In the genomic region with DNA sequence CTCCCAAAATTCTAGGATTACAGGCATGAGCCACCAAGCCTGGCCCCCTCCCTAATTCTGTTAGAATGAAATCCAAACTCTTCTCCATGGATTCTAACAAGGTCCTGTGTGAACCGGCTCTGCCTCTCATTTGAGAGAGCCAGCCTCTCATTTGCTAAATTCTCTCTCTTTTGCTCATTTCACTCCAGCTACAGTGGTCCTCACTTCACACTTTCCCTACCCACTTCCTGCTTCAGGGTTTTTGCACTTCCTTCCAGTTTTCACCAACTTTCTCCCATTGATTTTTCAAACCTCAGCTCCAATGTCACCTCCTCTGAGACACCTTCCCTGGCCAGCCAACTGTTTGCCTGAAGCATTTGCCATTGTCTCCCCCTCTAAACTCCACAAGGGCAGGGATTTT, we compare ENCODE assay signal across 20 cellular contexts. TPM values are rescaled to one million over a fixed set of nuclear protein-coding genes. Genes with fewer than 3 reads are reported as not detected.
DNase-seq lines count a peak whose midpoint lies in the region; ATAC-seq and TF ChIP-seq lines count a peak whose summit lies in the region.
"Had no signal": no experiment of that assay in that cellular context is flagged by ENCODE, and none has a peak within 500 bp of the region (broad histone marks: within the 10 kb centered on the region; RNA-seq: fewer than 3 reads in every experiment).

No MANE protein-coding gene starts in this region.

- peak overlapping the region; percentile 29 for H2AFZ ChIP-seq in DND-41 (ENCODE audit: low read depth, low read length)
- 0 out of 2 replicates have a peak overlapping the region, but pooled peaks have one; percentile 40 for H2AFZ ChIP-seq in OCI-LY3 (ENCODE audit: low read depth, low read length)

- no peaks in the 10 kb centered on the region for H3K36me3 Mint-ChIP-seq in activated CD8-positive, alpha-beta T cell treated with anti-CD3 and anti-CD28 coated beads, Interleukin-2, amount 10 ng/mL, durations not matched to agents 7 days and 5 days (ENCODE audit: low read depth)
- no peaks in the 10 kb centered on the region for H3K36me3 Mint-ChIP-seq in activated CD8-positive, alpha-beta T cell treated with anti-CD3 and anti-CD28 coated beads for 36 hours (ENCODE audit: low read depth)
- H3K36me3 Mint-ChIP-seq in stimulated activated effector memory CD8-positive, alpha-beta T cell treated with anti-CD3 and anti-CD28 coated beads, Interleukin-12 subunit alpha, Interleukin-12 subunit beta, amount 100 ng/mL, for 72 hours: no peaks in the 10 kb centered on the region

- 0 out of 2 replicates have a peak overlapping the region, but pooled peaks have one; percentile 9 for H3K4me2 ChIP-seq in DND-41 (ENCODE audit: insufficient read depth, low read length)
- H3K4me2 ChIP-seq in OCI-LY3 (ENCODE audit: low read length): peak overlapping the region; percentile 17; the same call in 1 of the 2 replicates

- no peaks in the 10 kb centered on the region for H4K20me1 ChIP-seq in DND-41 (ENCODE audit: insufficient read depth, low read length)
- H4K20me1 ChIP-seq in OCI-LY3 (ENCODE audit: insufficient read depth, low read length): no peaks in the 10 kb centered on the region

- H3K4me3 Mint-ChIP-seq in activated CD8-positive, alpha-beta T cell treated with anti-CD3 and anti-CD28 coated beads, Interleukin-2, amount 10 ng/mL, durations not matched to agents 7 days and 5 days: peak overlapping the region; percentile 58
- H3K4me3 Mint-ChIP-seq in activated CD8-positive, alpha-beta T cell treated with anti-CD3 and anti-CD28 coated beads for 36 hours: no peak overlapping the region
- no peak overlapping the region for H3K4me3 Mint-ChIP-seq in stimulated activated effector memory CD8-positive, alpha-beta T cell treated with anti-CD3 and anti-CD28 coated beads, Interleukin-12 subunit alpha, Interleukin-12 subunit beta, amount 100 ng/mL, for 72 hours

- H3K27me3 Mint-ChIP-seq in activated CD8-positive, alpha-beta T cell treated with anti-CD3 and anti-CD28 coated beads, Interleukin-2, amount 10 ng/mL, durations not matched to agents 7 days and 5 days (ENCODE audit: low read depth): peaks cover 45% of the 10 kb centered on the region
- peaks cover 6% of the 10 kb centered on the region for H3K27me3 Mint-ChIP-seq in activated CD8-positive, alpha-beta T cell treated with anti-CD3 and anti-CD28 coated beads for 36 hours

- H3K27ac ChIP-seq in DND-41 (ENCODE audit: low read length): peak overlapping the region; percentile 63
- no peak overlapping the region for H3K27ac ChIP-seq in OCI-LY3 (ENCODE audit: low read length)
- H3K27ac ChIP-seq: SJSA1 had no signal

- H3K4me1 ChIP-seq in DND-41 (ENCODE audit: insufficient read depth, low read length): peaks cover 11% of the 10 kb centered on the region
- H3K4me1 ChIP-seq in OCI-LY3 (ENCODE audit: low read length): peaks cover 12% of the 10 kb centered on the region
- H3K4me1 ChIP-seq: SJSA1 had no signal

- H3K4me3 ChIP-seq in DND-41 (ENCODE audit: low read depth in 1 of 2, low read length in 2 of 2) (no peak overlapping the region), OCI-LY3 (ENCODE audit: low read length) (no peak overlapping the region)
- H3K4me3 ChIP-seq: GM12878, SJSA1 had no signal

- no peak for DNase-seq in activated CD8-positive, alpha-beta T cell treated with anti-CD3 and anti-CD28 coated beads, Interleukin-2, amount 10 ng/mL, durations not matched to agents 7 days and 5 days
- no peak for DNase-seq in activated CD8-positive, alpha-beta T cell treated with anti-CD3 and anti-CD28 coated beads for 36 hours
- DNase-seq in DND-41 (peak; percentile 44), HEK293T (ENCODE audit: extremely low spot score) (no peak), cerebellar cortex (ENCODE audit: low spot score) (no peak)
- DNase-seq in stimulated activated effector memory CD8-positive, alpha-beta T cell treated with anti-CD3 and anti-CD28 coated beads, Interleukin-12 subunit alpha, Interleukin-12 subunit beta, amount 100 ng/mL, for 72 hours (ENCODE audit: low spot score in 2 of 2): no peak
- DNase-seq: C1 segment of cervical spinal cord; GDM1; GOT3; Karpas-422; MV-4-11; NCI-H1417 treated with DMSO at 0.1 percent for 48 hours; NCI-H2029; NCI-H2171; NCI-H446 treated with DMSO at 0.1 percent for 48 hours; NK-92 treated with Interleukin-12 subunit alpha and Interleukin-12 subunit beta, amount 100 ng/mL, for 24 hours; PC-3 had no signal

- H3K27me3 ChIP-seq in DND-41 (ENCODE audit: insufficient read depth, low read length, poor library complexity) (no peaks in the 10 kb centered on the region), OCI-LY3 (ENCODE audit: low read depth, low read length) (no peaks in the 10 kb centered on the region; the same call in 1 of the 2 replicates)
- H3K27me3 ChIP-seq: SJSA1 had no signal

- no peaks in the 10 kb centered on the region for H3K9me3 Mint-ChIP-seq in activated CD8-positive, alpha-beta T cell treated with anti-CD3 and anti-CD28 coated beads, Interleukin-2, amount 10 ng/mL, durations not matched to agents 7 days and 5 days (ENCODE audit: insufficient read depth)
- no peaks in the 10 kb centered on the region for H3K9me3 Mint-ChIP-seq in activated CD8-positive, alpha-beta T cell treated with anti-CD3 and anti-CD28 coated beads for 36 hours
- no peaks in the 10 kb centered on the region for H3K9me3 Mint-ChIP-seq in stimulated activated effector memory CD8-positive, alpha-beta T cell treated with anti-CD3 and anti-CD28 coated beads, Interleukin-12 subunit alpha, Interleukin-12 subunit beta, amount 100 ng/mL, for 72 hours

- H3K36me3 ChIP-seq in DND-41 (ENCODE audit: insufficient read depth, low read length) (no peaks in the 10 kb centered on the region), OCI-LY3 (replicated peaks; ENCODE audit: low read depth, low read length) (no peaks in the 10 kb centered on the region)
- H3K36me3 ChIP-seq: SJSA1 had no signal

- no peak for TF ChIP-seq CTCF in activated CD8-positive, alpha-beta T cell treated with anti-CD3 and anti-CD28 coated beads for 36 hours (IDR thresholded peaks at IDR 0.05)
- TF ChIP-seq CTCF in DND-41 (IDR thresholded peaks at IDR 0.05; ENCODE audit: borderline replicate concordance, extremely low read depth, low read length, poor library complexity, severe bottlenecking) (no peak), OCI-LY3 (IDR thresholded peaks at IDR 0.05; ENCODE audit: low read depth, low read length) (no peak)

- intact Hi-C loops in activated CD8-positive, alpha-beta T cell treated with anti-CD3 and anti-CD28 coated beads for 36 hours (cut with micrococcal nuclease): no loop called here

- H3K79me2 ChIP-seq in DND-41 (ENCODE audit: insufficient read depth, low read length) (no peaks in the 10 kb centered on the region), OCI-LY3 (ENCODE audit: low read length) (no peaks in the 10 kb centered on the region)

- H3K9me3 ChIP-seq in DND-41 (ENCODE audit: insufficient read depth, low read length, severe bottlenecking): no peaks in the 10 kb centered on the region
- H3K9me3 ChIP-seq in OCI-LY3 (ENCODE audit: insufficient read depth, low read length): no peaks in the 10 kb centered on the region
- H3K9me3 ChIP-seq: SJSA1 had no signal

- peak overlapping the region; percentile 58 for H3K27ac Mint-ChIP-seq in activated CD8-positive, alpha-beta T cell treated with anti-CD3 and anti-CD28 coated beads, Interleukin-2, amount 10 ng/mL, durations not matched to agents 7 days and 5 days
- no peak overlapping the region for H3K27ac Mint-ChIP-seq in activated CD8-positive, alpha-beta T cell treated with anti-CD3 and anti-CD28 coated beads for 36 hours
- no peak overlapping the region for H3K27ac Mint-ChIP-seq in stimulated activated effector memory CD8-positive, alpha-beta T cell treated with anti-CD3 and anti-CD28 coated beads, Interleukin-12 subunit alpha, Interleukin-12 subunit beta, amount 100 ng/mL, for 72 hours

- CTCF ChIA-PET in activated CD8-positive, alpha-beta T cell treated with anti-CD3 and anti-CD28 coated beads, Interleukin-2, amount 10 ng/mL, durations not matched to agents 7 days and 5 days (lab: Charles Lee): interaction anchor here (1.1 to 3.0 kb wide), 6 partner anchors 9 to 81 kb away, joined by 3 to 16 read pairs (median 10); no protein-coding TSS in a partner anchor
- CTCF ChIA-PET in activated CD8-positive, alpha-beta T cell treated with anti-CD3 and anti-CD28 coated beads for 36 hours (lab: Charles Lee): interaction anchor here (1.0 to 3.2 kb wide), 4 partner anchors 9 to 81 kb away, joined by 3 to 17 read pairs (median 6); a partner anchor contains a TSS
- CTCF ChIA-PET in HEK293T (lab: Yijun Ruan, JAX): interaction anchor here (1.5 kb wide), 1 partner anchor 9 kb away, joined by 4 read pairs; no protein-coding TSS in a partner anchor

- H3K9ac ChIP-seq in DND-41 (ENCODE audit: low read depth, low read length) (no peak overlapping the region), OCI-LY3 (ENCODE audit: low read length) (no peak overlapping the region)

- H3K4me1 Mint-ChIP-seq in activated CD8-positive, alpha-beta T cell treated with anti-CD3 and anti-CD28 coated beads, Interleukin-2, amount 10 ng/mL, durations not matched to agents 7 days and 5 days (ENCODE audit: low read depth): peaks cover 43% of the 10 kb centered on the region
- H3K4me1 Mint-ChIP-seq in activated CD8-positive, alpha-beta T cell treated with anti-CD3 and anti-CD28 coated beads for 36 hours (ENCODE audit: low read depth): peaks cover 17% of the 10 kb centered on the region
- H3K4me1 Mint-ChIP-seq in stimulated activated effector memory CD8-positive, alpha-beta T cell treated with anti-CD3 and anti-CD28 coated beads, Interleukin-12 subunit alpha, Interleukin-12 subunit beta, amount 100 ng/mL, for 72 hours: peaks cover 17% of the 10 kb centered on the region

- ATAC-seq in activated CD8-positive, alpha-beta T cell treated with anti-CD3 and anti-CD28 coated beads, Interleukin-2, amount 10 ng/mL, durations not matched to agents 7 days and 5 days: no peak
- ATAC-seq in activated CD8-positive, alpha-beta T cell treated with anti-CD3 and anti-CD28 coated beads for 36 hours: no peak
- peak; percentile 74 for ATAC-seq in DND-41 (ENCODE audit: insufficient read depth, low read depth)
- peak; percentile 36 for ATAC-seq in stimulated activated effector memory CD8-positive, alpha-beta T cell treated with anti-CD3 and anti-CD28 coated beads, Interleukin-12 subunit alpha, Interleukin-12 subunit beta, amount 100 ng/mL, for 72 hours
- ATAC-seq: GM12878, PC-3 had no signal

- POLR2A ChIA-PET in activated CD8-positive, alpha-beta T cell treated with anti-CD3 and anti-CD28 coated beads, Interleukin-2, amount 10 ng/mL, durations not matched to agents 7 days and 5 days (lab: Charles Lee): no interaction called here
- POLR2A ChIA-PET in activated CD8-positive, alpha-beta T cell treated with anti-CD3 and anti-CD28 coated beads for 36 hours (lab: Charles Lee): no interaction called here
- POLR2A ChIA-PET in HEK293T (lab: Yijun Ruan, JAX): no interaction called here

TF ChIP-seq in HEK293T, 16 proteins besides CTCF, POLR2A, EP300 and RAD21 (continues in another document):
- TF ChIP-seq BHLHE40 (IDR thresholded peaks at IDR 0.05; ENCODE audit: borderline replicate concordance): no peak

RNA-seq across cellular contexts. Expression of a gene that starts 5.1 kb away (rescaled TPM):
- total RNA-seq in activated CD8-positive, alpha-beta T cell treated with anti-CD3 and anti-CD28 coated beads, Interleukin-2, amount 10 ng/mL, durations not matched to agents 7 days and 5 days: not detected
- not detected for total RNA-seq in activated CD8-positive, alpha-beta T cell treated with anti-CD3 and anti-CD28 coated beads for 36 hours
- total RNA-seq: GM12878, PC-3, SJSA1 had no signal

RNA-seq across cellular contexts. Expression of a gene that starts 37.7 kb away (rescaled TPM):
- under 1 TPM; 0.42 to 0.50 TPM for total RNA-seq in activated CD8-positive, alpha-beta T cell treated with anti-CD3 and anti-CD28 coated beads, Interleukin-2, amount 10 ng/mL, durations not matched to agents 7 days and 5 days
- under 1 TPM; 0.41 to 0.54 TPM for total RNA-seq in activated CD8-positive, alpha-beta T cell treated with anti-CD3 and anti-CD28 coated beads for 36 hours

Comparison
In these comparisons a context has a peak if more than half of its experiments do, and no peak if none do; other contexts are left out.
1. ATAC-seq: peak in DND-41 (single experiment) and stimulated activated effector memory CD8-positive, alpha-beta T cell treated with anti-CD3 and anti-CD28 coated beads, Interleukin-12 subunit alpha, Interleukin-12 subunit beta, amount 100 ng/mL, for 72 hours (single experiment); none in activated CD8-positive, alpha-beta T cell treated with anti-CD3 and anti-CD28 coated beads, Interleukin-2, amount 10 ng/mL, durations not matched to agents 7 days and 5 days (single experiment) and activated CD8-positive, alpha-beta T cell treated with anti-CD3 and anti-CD28 coated beads for 36 hours (single experiment).